ENCODE assay signal across 16 cellular contexts in genomic region chr1:54481201-54481884, GRCh38.
DNase-seq lines count a peak whose midpoint lies in the region; ATAC-seq and TF ChIP-seq lines count a peak whose summit lies in the region.
"Had no signal": no experiment of that assay in that cellular context is flagged by ENCODE, and none has a peak within 500 bp of the region (broad histone marks: within the 10 kb centered on the region; RNA-seq: fewer than 3 reads in every experiment).

No MANE protein-coding gene starts in this region.

- H3K27ac ChIP-seq in CD8-positive, alpha-beta T cell (ENCODE audit: low read depth, low read length): no peak overlapping the region
- no peak overlapping the region for H3K27ac ChIP-seq in Karpas-422 (ENCODE audit: low read length)
- peak overlapping the region; percentile 41 for H3K27ac ChIP-seq in effector memory CD4-positive, alpha-beta T cell (ENCODE audit: insufficient read depth, low read length, poor library complexity, severe bottlenecking)
- H3K27ac ChIP-seq: brain microvascular endothelial cell, gastrocnemius medialis, RWPE1 had no signal

- intact Hi-C loops in CD8-positive, alpha-beta T cell (cut with DNase I, micrococcal nuclease): no loop called here

- H3K27me3 ChIP-seq in CD8-positive, alpha-beta T cell (ENCODE audit: insufficient read depth, low read length): no peaks in the 10 kb centered on the region
- no peaks in the 10 kb centered on the region for H3K27me3 ChIP-seq in Karpas-422 (ENCODE audit: low read length)
- H3K27me3 ChIP-seq in effector memory CD4-positive, alpha-beta T cell (replicated peaks; ENCODE audit: control insufficient read depth, insufficient read depth, low read length, poor library complexity, severe bottlenecking): no peaks in the 10 kb centered on the region
- H3K27me3 ChIP-seq: gastrocnemius medialis, testis had no signal

- TF ChIP-seq CTCF in CD8-positive, alpha-beta T cell (IDR thresholded peaks at IDR 0.05): no peak
- TF ChIP-seq CTCF in neural crest cell (conservative IDR thresholded peaks at IDR 0.05): no peak

- H3K4me1 Mint-ChIP-seq in CD8-positive, alpha-beta T cell (ENCODE audit: low read depth): peaks cover 68% of the 10 kb centered on the region
- peaks cover 49% of the 10 kb centered on the region for H3K4me1 Mint-ChIP-seq in neural crest cell

- H2AFZ ChIP-seq in Karpas-422 (ENCODE audit: low read length): no peak overlapping the region

- no peaks in the 10 kb centered on the region for H3K9me3 Mint-ChIP-seq in CD8-positive, alpha-beta T cell
- no peaks in the 10 kb centered on the region for H3K9me3 Mint-ChIP-seq in neural crest cell
- H3K9me3 Mint-ChIP-seq: endodermal cell; T-helper 1 cell treated with Interleukin-12 subunit alpha and Interleukin-12 subunit beta and Interleukin-4 antibody, amounts not matched to agents 30 μg/mL and 1 μg/mL, for 36 hours had no signal

- no peaks in the 10 kb centered on the region for H3K9me2 ChIP-seq in Karpas-422 (replicated peaks; ENCODE audit: insufficient read depth, low read length)

- no peak overlapping the region for H3K9ac ChIP-seq in Karpas-422 (ENCODE audit: low read length)

- H4K20me1 ChIP-seq in Karpas-422 (ENCODE audit: insufficient read depth, low read depth, low read length): no peaks in the 10 kb centered on the region

- no peaks in the 10 kb centered on the region for H3K36me3 ChIP-seq in CD8-positive, alpha-beta T cell (ENCODE audit: insufficient read depth, low read length)
- no peaks in the 10 kb centered on the region for H3K36me3 ChIP-seq in Karpas-422 (ENCODE audit: insufficient read depth, low read length)
- no peaks in the 10 kb centered on the region for H3K36me3 ChIP-seq in effector memory CD4-positive, alpha-beta T cell (ENCODE audit: control insufficient read depth, insufficient read depth, low read length)
- H3K36me3 ChIP-seq: brain microvascular endothelial cell, gastrocnemius medialis had no signal

- H3K27me3 Mint-ChIP-seq in CD8-positive, alpha-beta T cell (ENCODE audit: low read depth): no peaks in the 10 kb centered on the region
- H3K27me3 Mint-ChIP-seq in neural crest cell (ENCODE audit: low read depth): no peaks in the 10 kb centered on the region

- H3K9me3 ChIP-seq in CD8-positive, alpha-beta T cell (ENCODE audit: low read length): no peaks in the 10 kb centered on the region
- no peaks in the 10 kb centered on the region for H3K9me3 ChIP-seq in Karpas-422 (ENCODE audit: low read length)
- H3K9me3 ChIP-seq in effector memory CD4-positive, alpha-beta T cell (ENCODE audit: control insufficient read depth, low read length): no peaks in the 10 kb centered on the region
- H3K9me3 ChIP-seq: gastrocnemius medialis, testis had no signal

- POLR2A ChIA-PET in CD8-positive, alpha-beta T cell (lab: Charles Lee): interaction anchor here (0.7 to 1.0 kb wide), 2 partner anchors 23 to 74 kb away, joined by 3 to 4 read pairs; no protein-coding TSS in a partner anchor

- no peaks in the 10 kb centered on the region for H3K79me2 ChIP-seq in Karpas-422 (ENCODE audit: low read length)

- H3K4me3 ChIP-seq in CD8-positive, alpha-beta T cell (ENCODE audit: low read depth, low read length): no peak overlapping the region
- H3K4me3 ChIP-seq in Karpas-422 (ENCODE audit: low read length): no peak overlapping the region
- H3K4me3 ChIP-seq in effector memory CD4-positive, alpha-beta T cell (ENCODE audit: insufficient read depth, low read depth, low read length, poor library complexity, severe bottlenecking): peak overlapping the region; percentile 17
- H3K4me3 ChIP-seq: gastrocnemius medialis, testis had no signal

- no peak for ATAC-seq in CD8-positive, alpha-beta T cell
- ATAC-seq in GM21717 (IDR thresholded peaks at IDR 0.05; ENCODE audit: unreplicated experiment): no peak
- ATAC-seq: gastrocnemius medialis had no signal

- peaks cover 43% of the 10 kb centered on the region for H3K4me1 ChIP-seq in CD8-positive, alpha-beta T cell (ENCODE audit: insufficient read depth, low read length)
- no peaks in the 10 kb centered on the region for H3K4me1 ChIP-seq in Karpas-422 (ENCODE audit: low read length)
- H3K4me1 ChIP-seq in effector memory CD4-positive, alpha-beta T cell (ENCODE audit: control insufficient read depth, insufficient read depth, low read length, poor library complexity, severe bottlenecking): peaks cover 48% of the 10 kb centered on the region

- no peaks in the 10 kb centered on the region for H3K36me3 Mint-ChIP-seq in CD8-positive, alpha-beta T cell
- no peaks in the 10 kb centered on the region for H3K36me3 Mint-ChIP-seq in neural crest cell (ENCODE audit: low read depth)

- CTCF ChIA-PET in CD8-positive, alpha-beta T cell (lab: Charles Lee): interaction anchor here (1.1 kb wide), 1 partner anchor 8 kb away, joined by 5 read pairs; no protein-coding TSS in a partner anchor

- no peak overlapping the region for H3K4me2 ChIP-seq in Karpas-422 (ENCODE audit: low read depth, low read length, poor library complexity, severe bottlenecking)

- peak overlapping the region; percentile 33 for H3K4me3 Mint-ChIP-seq in CD8-positive, alpha-beta T cell
- H3K4me3 Mint-ChIP-seq in neural crest cell: no peak overlapping the region
- H3K4me3 Mint-ChIP-seq: endodermal cell; T-helper 1 cell treated with Interleukin-12 subunit alpha and Interleukin-12 subunit beta and Interleukin-4 antibody, amounts not matched to agents 30 μg/mL and 1 μg/mL, for 36 hours had no signal

- peak overlapping the region; percentile 79 for H3K27ac Mint-ChIP-seq in CD8-positive, alpha-beta T cell
- peak overlapping the region; percentile 12 for H3K27ac Mint-ChIP-seq in neural crest cell (ENCODE audit: unreplicated experiment)
- H3K27ac Mint-ChIP-seq: endodermal cell; T-helper 1 cell treated with Interleukin-12 subunit alpha and Interleukin-12 subunit beta and Interleukin-4 antibody, amounts not matched to agents 30 μg/mL and 1 μg/mL, for 36 hours had no signal

- no peak for DNase-seq in CD8-positive, alpha-beta T cell
- DNase-seq in Karpas-422 (peak; percentile 7), neural crest cell (ENCODE audit: low read depth, low spot score) (no peak), middle frontal gyrus (ENCODE audit: extremely low spot score, low spot score) (no peak), mucosa of gallbladder (ENCODE audit: low spot score) (no peak)
- DNase-seq in effector memory CD4-positive, alpha-beta T cell: no peak
- DNase-seq: activated CD4-positive, alpha-beta T cell treated with anti-CD3 and anti-CD28 coated beads for 48 hours; activated gamma-delta T cell; brain microvascular endothelial cell; gastrocnemius medialis; posterior cingulate gyrus; testis had no signal
